Comparison of ENCODE assay signal across 8 cellular contexts in the genomic region with DNA sequence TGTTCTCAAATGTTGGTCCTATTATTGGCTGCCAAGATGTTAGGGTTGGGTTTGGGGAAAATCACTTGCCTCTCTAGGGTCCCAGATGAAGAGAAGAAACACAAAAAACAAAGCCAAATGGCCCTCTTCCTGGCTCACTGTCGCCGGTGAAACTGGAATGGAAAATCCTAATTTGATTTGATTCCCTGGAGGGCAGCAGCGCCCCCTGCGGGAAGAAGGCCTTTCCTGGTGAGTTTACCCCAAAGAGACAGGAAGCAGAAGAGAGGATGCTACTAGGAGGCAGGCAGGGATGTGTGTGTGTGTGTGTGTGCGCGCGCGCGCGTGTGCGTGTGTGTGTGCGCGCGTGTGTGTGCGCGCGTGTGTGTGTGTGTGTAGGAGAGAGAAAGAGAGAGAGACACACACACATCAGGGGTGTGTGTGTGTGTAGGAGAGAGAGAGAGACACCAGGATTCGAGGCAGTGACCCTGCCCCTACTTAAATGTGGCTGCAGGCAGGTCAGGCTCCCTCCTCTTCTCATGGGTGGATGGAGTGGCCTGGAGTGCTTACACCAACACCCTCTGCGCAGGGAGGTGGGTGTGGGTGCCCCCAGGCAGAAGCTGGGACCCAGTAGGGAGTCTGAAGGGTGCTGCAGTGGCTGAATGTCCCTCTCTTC. TPM values are rescaled to one million over a fixed set of nuclear protein-coding genes. Genes with fewer than 3 reads are reported as not detected.
DNase-seq lines count a peak whose midpoint lies in the region; ATAC-seq and TF ChIP-seq lines count a peak whose summit lies in the region.

No MANE protein-coding gene starts in this region.

- H3K27ac ChIP-seq in AG04450 (ENCODE audit: low read depth, low read length) (no peak overlapping the region), HCT116 (ENCODE audit: low read depth, low read length) (no peak overlapping the region), liver (ENCODE audit: low read depth in 1 of 2, low read length in 2 of 2) (peak overlapping the region in 1 of 2 donors; percentile 27)

- DNase-seq in AG04450 (ENCODE audit: low read depth, low spot score), result no peak
- DNase-seq in HCT116 (ENCODE audit: low read depth, low spot score), result peak; percentile 67
- DNase-seq in NCI-H524 (lab: John Stamatoyannopoulos, UW), result peak; percentile 69 to 79
- peak; percentile 92 for DNase-seq in activated CD4-positive, alpha-beta T cell treated with anti-CD3 and anti-CD28 coated beads for 48 hours
- DNase-seq in choroid plexus epithelial cell (ENCODE audit: low read depth), result peak; percentile 86
- peak; percentile 73 to 89 (median 79) for DNase-seq in stimulated activated CD4-positive, alpha-beta T cell treated with anti-CD3 and anti-CD28 coated beads, TNF-alpha, amount 100 ng/mL, for 24 hours (ENCODE audit: low read depth in 3 of 3)

- CTCF ChIA-PET in AG04450 (lab: Charles Lee), result interaction anchor here (0.6 to 5.4 kb wide), 13 partner anchors 10 to 297 kb away, joined by 3 to 74 read pairs (median 5); no protein-coding TSS in a partner anchor
- CTCF ChIA-PET in HCT116 (lab: Charles Lee), result interaction anchor here (1.1 to 1.6 kb wide), 6 partner anchors 14 to 277 kb away, joined by 3 to 6 read pairs (median 4); no protein-coding TSS in a partner anchor

- peak overlapping the region; percentile 35; the same call in 1 of the 2 replicates for H3K4me2 ChIP-seq in HCT116 (ENCODE audit: low read length)

- H2AFZ ChIP-seq in HCT116 (ENCODE audit: low read depth, low read length, poor library complexity, severe bottlenecking), result peak overlapping the region; percentile 52

- H3K9me3 ChIP-seq in AG04450 (ENCODE audit: control insufficient read depth, insufficient read depth, low read length), result no peaks in the 10 kb centered on the region
- no peaks in the 10 kb centered on the region for H3K9me3 ChIP-seq in HCT116 (ENCODE audit: control insufficient read depth in 1 of 2, insufficient read depth in 1 of 2, low read depth in 1 of 2, low read length in 2 of 2)
- H3K9me3 ChIP-seq in liver (ENCODE audit: control insufficient read depth in 4 of 4, low read length in 3 of 4), result no peaks in the 10 kb centered on the region

- no peak overlapping the region for H3K9ac ChIP-seq in HCT116 (ENCODE audit: low read length)
- H3K9ac ChIP-seq in liver (ENCODE audit: low read depth in 1 of 2, low read length in 2 of 2), result no peak overlapping the region

- BruUV-seq in HCT116 (replicated peaks; lab: Mats Ljungman, UMichigan), result no TSS peak

- H3K9me2 ChIP-seq in HCT116 (ENCODE audit: insufficient read depth), result no peaks in the 10 kb centered on the region

- POLR2A ChIA-PET in AG04450 (lab: Yijun Ruan, JAX), result no interaction called here
- POLR2A ChIA-PET in HCT116 (lab: Charles Lee), result no interaction called here

- TF ChIP-seq POLR2A in HCT116 (IDR thresholded peaks at IDR 0.05; ENCODE audit: borderline replicate concordance, extremely low read depth, insufficient read depth, insufficient read length), result no peak

- peaks cover 5 to 16% of the 10 kb centered on the region in 2 experiments; a peak in 3 of 4 replicates for H3K4me1 ChIP-seq in HCT116 (ENCODE audit: control insufficient read depth in 1 of 2, insufficient read depth in 2 of 2, low read length in 2 of 2)
- H3K4me1 ChIP-seq in liver (ENCODE audit: control insufficient read depth in 4 of 4, insufficient read depth in 4 of 4, low read length in 3 of 4), result peaks cover 0 to 22% (median 10%) of the 10 kb centered on the region in 4 donors

- peak; percentile 89 for TF ChIP-seq RAD21 in HCT116 (IDR thresholded peaks at IDR 0.05; ENCODE audit: low read depth)
- peak; percentile 95 to 96 for TF ChIP-seq RAD21 in liver (IDR thresholded peaks at IDR 0.05)

- peak; percentile 89 for TF ChIP-seq CTCF in AG04450 (IDR thresholded peaks at IDR 0.05; ENCODE audit: low read depth, low read length)
- peak; percentile 80 to 88 (median 83) for TF ChIP-seq CTCF in HCT116 (IDR thresholded peaks at IDR 0.05 in 2 of 3, conservative IDR thresholded peaks at IDR 0.05 in 1 of 3; ENCODE audit: borderline replicate concordance in 1 of 3, insufficient read depth in 1 of 3, low read depth in 2 of 3, low read length in 2 of 3)
- peak; percentile 88 for TF ChIP-seq CTCF in choroid plexus epithelial cell (conservative IDR thresholded peaks at IDR 0.05; ENCODE audit: low read depth, low read length)
- TF ChIP-seq CTCF in liver (IDR thresholded peaks at IDR 0.05; ENCODE audit: low read depth, low read length, missing input control), result peak; percentile 83

- WGBS in liver, result 4% methylated on average over 19 of the region's 19 CpGs

- H3K36me3 ChIP-seq in HCT116 (ENCODE audit: control insufficient read depth in 1 of 2, insufficient read depth in 2 of 2, low read length in 2 of 2) (no peaks in the 10 kb centered on the region), liver (ENCODE audit: control insufficient read depth in 4 of 4, insufficient read depth in 3 of 4, low read depth in 1 of 4, low read length in 3 of 4) (no peaks in the 10 kb centered on the region)

- intact Hi-C loops in HCT116 (cut with micrococcal nuclease), result loop anchor here (5.0 kb wide), 2 partner anchors 180 to 295 kb away; a partner anchor contains a TSS

- H3K4me3 ChIP-seq in AG04450 (ENCODE audit: low read depth, low read length) (no peak overlapping the region), HCT116 (replicated peaks in 1 of 2; ENCODE audit: low read depth in 1 of 2, low read length in 2 of 2) (no peak overlapping the region), choroid plexus epithelial cell (ENCODE audit: low read depth, low read length) (no peak overlapping the region), liver (ENCODE audit: low read depth in 1 of 3, low read length in 3 of 3) (no peak overlapping the region)

- H4K20me1 ChIP-seq in HCT116 (ENCODE audit: insufficient read depth), result no peaks in the 10 kb centered on the region

- RAD21 ChIA-PET in HCT116 (lab: Charles Lee; ENCODE audit: low non-redundant PET in 1 of 2, low total read pairs in 2 of 2, uncharacterized antibody in 2 of 2, unreplicated experiment in 2 of 2), result no interaction called here

- H3K79me2 ChIP-seq in HCT116 (ENCODE audit: insufficient read depth, low read length), result no peaks in the 10 kb centered on the region

- ATAC-seq in HCT116 (peak; percentile 65), HG03439 (IDR thresholded peaks at IDR 0.05; ENCODE audit: unreplicated experiment) (no peak)

- H3K27me3 ChIP-seq in AG04450 (ENCODE audit: control insufficient read depth, insufficient read depth, low read length) (no peaks in the 10 kb centered on the region), HCT116 (ENCODE audit: insufficient read depth, low read length) (no peaks in the 10 kb centered on the region), liver (ENCODE audit: control insufficient read depth in 4 of 4, insufficient read depth in 4 of 4, low read length in 3 of 4) (no peaks in the 10 kb centered on the region)

TF ChIP-seq in HCT116, 20 proteins besides CTCF, POLR2A, EP300 and RAD21:
- TF ChIP-seq ZFX (IDR thresholded peaks at IDR 0.05) (no peak), YY1 (IDR thresholded peaks at IDR 0.05; ENCODE audit: extremely low read depth, insufficient replicate concordance, low read depth, low read length) (peak; percentile 43), EZH2phosphoT487 (IDR thresholded peaks at IDR 0.05; ENCODE audit: borderline replicate concordance) (no peak)

TF ChIP-seq in liver, 16 proteins besides CTCF, POLR2A, EP300 and RAD21:
- no peak for TF ChIP-seq FOXA1 (IDR thresholded peaks at IDR 0.05)
- TF ChIP-seq HNF4A (conservative IDR thresholded peaks at IDR 0.05), result peak in 1 of 2 donors; percentile 9

RNA-seq across cellular contexts. Expression of a gene that starts 3.1 kb away (rescaled TPM):
- polyA plus RNA-seq in AG04450 (2011; rRNA removed) (36.3 and 62.6 TPM in 2 replicates), liver (10 to 100 TPM in 1 of 2 donors, 1 to 10 TPM in 1; 4.3 to 16.1 TPM)
- polyA minus RNA-seq in AG04450 (2011; rRNA and poly(A)+ RNA removed), result 32.5 and 45.1 TPM in 2 replicates
- total RNA-seq in HCT116 (2021; ENCODE audit: unreplicated experiment) (85.1 TPM), liver (10 to 100 TPM in 1 of 2 donors, 1 to 10 TPM in 1; 7.8 to 10.1 TPM)
- polyA plus RNA-seq in HCT116 (2012), result 69.4 and 80.6 TPM in 2 replicates

RNA-seq across cellular contexts. Expression of a gene that starts 22.8 kb away (rescaled TPM):
- 65.8 and 68.6 TPM in 2 replicates for polyA plus RNA-seq in AG04450 (2011; rRNA removed)
- polyA minus RNA-seq in AG04450 (2011; rRNA and poly(A)+ RNA removed), result 38.1 and 58.9 TPM in 2 replicates
- 35.8 TPM for total RNA-seq in HCT116 (2021; ENCODE audit: unreplicated experiment)
- 31.3 and 38.4 TPM in 2 replicates for polyA plus RNA-seq in HCT116 (2012)
- 10 to 100 TPM; 22.5 to 48.4 TPM for total RNA-seq in liver
- polyA plus RNA-seq in liver, result 10 to 100 TPM; 33.4 to 47.1 TPM
